Comparison of ENCODE assay signal across 14 cellular contexts in the genomic region with DNA sequence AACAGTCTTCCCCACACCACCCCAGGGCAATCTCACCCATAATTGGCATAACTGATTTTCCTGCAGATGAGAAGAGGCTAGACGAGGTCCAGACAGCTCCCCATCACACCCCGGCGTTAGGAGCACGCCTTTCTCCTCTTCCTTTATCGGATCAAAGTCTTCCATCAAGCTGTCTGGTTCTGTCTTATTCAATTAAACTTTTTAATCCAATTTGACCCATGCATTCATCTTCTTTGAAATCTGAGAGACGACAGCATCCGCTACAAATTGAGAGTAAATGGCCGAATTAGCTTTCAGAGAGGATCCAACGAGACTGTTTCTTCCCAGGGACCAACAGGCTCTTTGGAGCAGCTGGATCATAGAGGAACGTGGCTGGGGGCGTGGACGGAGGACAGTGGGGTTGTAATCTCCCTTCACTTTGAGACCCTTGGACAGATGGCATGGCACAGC.
"Had no signal": no experiment of that assay in that cellular context is flagged by ENCODE, and none has a peak within 500 bp of the region (broad histone marks: within the 10 kb centered on the region; RNA-seq: fewer than 3 reads in every experiment).

No MANE protein-coding gene starts in this region.

- H3K36me3 ChIP-seq: esophagus squamous epithelium, gastroesophageal sphincter, pancreas, tibial artery had no signal

- H3K9me3 ChIP-seq: esophagus squamous epithelium, mucosa of descending colon, pancreas had no signal

- H3K27me3 ChIP-seq: pancreas had no signal

- DNase-seq: cerebellar nuclear complex; esophagus squamous epithelium; foreskin fibroblast; left colon; mucosa of descending colon; naive thymus-derived CD8-positive, alpha-beta T cell; pancreas; right cardiac atrium; small intestine; stimulated activated CD4-positive, alpha-beta T cell treated with anti-CD3 and anti-CD28 coated beads, Interleukin-12 subunit alpha, Interleukin-12 subunit beta, amount 100 ng/mL, for 4 hours; stimulated activated CD4-positive, alpha-beta T cell treated with anti-CD3 and anti-CD28 coated beads, Interleukin-2, amount 100 ng/mL, for 48 hours; stimulated activated naive CD4-positive, alpha-beta T cell treated with Interleukin-2 at 50 U/mL for 16 hours; tibial artery had no signal

- H3K4me1 ChIP-seq: esophagus squamous epithelium, gastroesophageal sphincter, pancreas, tibial artery had no signal

- H3K4me3 ChIP-seq: esophagus squamous epithelium, gastroesophageal sphincter, mucosa of descending colon, pancreas, tibial artery had no signal

- ATAC-seq: gastroesophageal sphincter; left colon; mucosa of descending colon; naive thymus-derived CD8-positive, alpha-beta T cell; pancreas; right cardiac atrium had no signal

- H3K27ac ChIP-seq: esophagus squamous epithelium, gastroesophageal sphincter, pancreas, tibial artery had no signal
